21 cellular contexts compared by ENCODE assay signal in genomic region chr1:30697571-30697970, GRCh38. TPM values are rescaled to one million over a fixed set of nuclear protein-coding genes. Genes with fewer than 3 reads are reported as not detected.
DNase-seq lines count a peak whose midpoint lies in the region; ATAC-seq and TF ChIP-seq lines count a peak whose summit lies in the region.
"Had no signal": no experiment of that assay in that cellular context is flagged by ENCODE, and none has a peak within 500 bp of the region (broad histone marks: within the 10 kb centered on the region; RNA-seq: fewer than 3 reads in every experiment).

No MANE protein-coding gene starts in this region.

- H4K8ac ChIP-seq in mesenchymal stem cell (ENCODE audit: low read length): no peak overlapping the region

- no peak overlapping the region for H3K9ac ChIP-seq in mammary epithelial cell (ENCODE audit: insufficient read depth, low read length)
- H3K9ac ChIP-seq in mesenchymal stem cell (ENCODE audit: low read length): peak overlapping the region; percentile 56

- H3K27me3 ChIP-seq in mammary epithelial cell (ENCODE audit: insufficient read depth, low read length): no peaks in the 10 kb centered on the region
- peaks cover 0 to 17% of the 10 kb centered on the region in 2 experiments for H3K27me3 ChIP-seq in mesenchymal stem cell (ENCODE audit: control insufficient read depth in 1 of 2, insufficient read depth in 1 of 2, low read length in 2 of 2)

- dilution Hi-C loops in mammary epithelial cell (cut with HindIII; ENCODE audit: low sequenced_read_pairs): no loop called here

- H3K4me3 Mint-ChIP-seq in MCF 10A (ENCODE audit: unreplicated experiment): no peak overlapping the region
- H3K4me3 Mint-ChIP-seq in type B pancreatic cell: peak overlapping the region; percentile 47
- H3K4me3 Mint-ChIP-seq in Calu3 (ENCODE audit: low read depth, unreplicated experiment): no peak overlapping the region
- H3K4me3 Mint-ChIP-seq: CD4-positive, alpha-beta memory T cell; immature natural killer cell; memory B cell; stimulated activated naive CD8-positive, alpha-beta T cell treated with anti-CD3 and anti-CD28 coated beads, Interleukin-15, amount 100 ng/mL, for 72 hours had no signal

- in situ Hi-C loops in mammary epithelial cell (cut with MboI; ENCODE audit: low sequenced_read_pairs in 2 of 2): no loop called here

- intact Hi-C loops in MCF 10A (cut with micrococcal nuclease) (no loop called here), mammary epithelial cell (cut with micrococcal nuclease) (loop anchor here (5.0 kb wide), 1 partner anchor 175 kb away; no protein-coding TSS in a partner anchor), Calu3 (cut with micrococcal nuclease; ENCODE audit: unreplicated experiment) (no loop called here)

- no peak overlapping the region for H2BK5ac ChIP-seq in mesenchymal stem cell (ENCODE audit: low read depth, low read length, poor library complexity, severe bottlenecking)

- WGBS in mammary epithelial cell (ENCODE audit: low coverage, missing lambda C conversion rate): 73% methylated on average over 7 of the region's 7 CpGs
- WGBS in mesenchymal stem cell: 71% methylated on average over 6 of the region's 7 CpGs

- no peaks in the 10 kb centered on the region for H3K36me3 ChIP-seq in mammary epithelial cell (ENCODE audit: insufficient read depth, low read length)
- H3K36me3 ChIP-seq in mesenchymal stem cell (ENCODE audit: control insufficient read depth in 1 of 2, insufficient read depth in 2 of 2, low read depth in 1 of 2, low read length in 2 of 2): no peaks in the 10 kb centered on the region

- H3K27me3 Mint-ChIP-seq in MCF 10A (ENCODE audit: insufficient read depth, unreplicated experiment) (no peaks in the 10 kb centered on the region), type B pancreatic cell (peaks cover 8% of the 10 kb centered on the region), Calu3 (ENCODE audit: unreplicated experiment) (peaks cover 45% of the 10 kb centered on the region)
- H3K27me3 Mint-ChIP-seq: stimulated activated naive CD8-positive, alpha-beta T cell treated with anti-CD3 and anti-CD28 coated beads, Interleukin-15, amount 100 ng/mL, for 72 hours had no signal

- H2BK12ac ChIP-seq in mesenchymal stem cell (ENCODE audit: low read length in 2 of 2): no peak overlapping the region

- no peak overlapping the region for H2AK5ac ChIP-seq in mesenchymal stem cell (ENCODE audit: low read length, severe bottlenecking)

- H3K4me3 ChIP-seq in mammary epithelial cell (replicated peaks in 1 of 3; ENCODE audit: insufficient read depth in 1 of 3, low read depth in 2 of 3, low read length in 3 of 3) (no peak overlapping the region), mesenchymal stem cell (ENCODE audit: insufficient read depth in 1 of 2, low read depth in 1 of 2, low read length in 2 of 2) (no peak overlapping the region)
- H3K4me3 ChIP-seq: A549 had no signal

- no peaks in the 10 kb centered on the region for H3K79me2 ChIP-seq in mammary epithelial cell (ENCODE audit: insufficient read depth, low read length)

- H3K9me3 Mint-ChIP-seq in MCF 10A (ENCODE audit: unreplicated experiment) (no peaks in the 10 kb centered on the region), type B pancreatic cell (no peaks in the 10 kb centered on the region), Calu3 (ENCODE audit: low read depth, unreplicated experiment) (no peaks in the 10 kb centered on the region)
- H3K9me3 Mint-ChIP-seq: CD4-positive, alpha-beta memory T cell; immature natural killer cell; memory B cell; stimulated activated naive CD8-positive, alpha-beta T cell treated with anti-CD3 and anti-CD28 coated beads, Interleukin-15, amount 100 ng/mL, for 72 hours had no signal

- H3K9me3 ChIP-seq in mammary epithelial cell (replicated peaks; ENCODE audit: insufficient read depth, low read length): no peaks in the 10 kb centered on the region
- no peaks in the 10 kb centered on the region for H3K9me3 ChIP-seq in mesenchymal stem cell (ENCODE audit: control insufficient read depth, low read length)
- H3K9me3 ChIP-seq: A549 had no signal

- H3K23ac ChIP-seq in mesenchymal stem cell (ENCODE audit: low read length in 2 of 2): no peak overlapping the region

- H3K4ac ChIP-seq in mesenchymal stem cell (ENCODE audit: low read depth in 1 of 2, low read length in 2 of 2): no peak overlapping the region

- H3K4me2 ChIP-seq in mammary epithelial cell (ENCODE audit: insufficient read depth, low read depth, low read length): no peak overlapping the region
- no peak overlapping the region for H3K4me2 ChIP-seq in mesenchymal stem cell (ENCODE audit: low read length, poor library complexity, severe bottlenecking)
- H3K4me2 ChIP-seq: A549 had no signal

- no peak overlapping the region for H3K27ac ChIP-seq in mammary epithelial cell (ENCODE audit: insufficient read depth, low read depth, low read length)
- no peak overlapping the region for H3K27ac ChIP-seq in mesenchymal stem cell (ENCODE audit: low read length, poor library complexity, severe bottlenecking)
- H3K27ac ChIP-seq: A549 had no signal

- H4K91ac ChIP-seq in mesenchymal stem cell (ENCODE audit: low read length): no peak overlapping the region

- H2BK120ac ChIP-seq in mesenchymal stem cell (ENCODE audit: low read depth, low read length): no peak overlapping the region

- no TSS peak for BruUV-seq in MCF 10A (replicated peaks; lab: Mats Ljungman, UMichigan)
- no TSS peak for BruUV-seq in mammary epithelial cell (replicated peaks; lab: Mats Ljungman, UMichigan)
- BruUV-seq in Calu3 (replicated peaks; lab: Mats Ljungman, UMichigan): no TSS peak

- H3K4me1 ChIP-seq in mammary epithelial cell (ENCODE audit: insufficient read depth, low read length): peaks cover 12% of the 10 kb centered on the region
- H3K4me1 ChIP-seq in mesenchymal stem cell (ENCODE audit: control insufficient read depth, insufficient read depth, low read depth, low read length): peaks cover 21% of the 10 kb centered on the region

- no peak overlapping the region for H2AFZ ChIP-seq in mammary epithelial cell (ENCODE audit: low read depth, low read length)
- H2AFZ ChIP-seq in mesenchymal stem cell (ENCODE audit: low read depth, low read length): no peak overlapping the region

- H3K14ac ChIP-seq in mesenchymal stem cell (ENCODE audit: low read length in 2 of 2): no peak overlapping the region

- H3K27ac Mint-ChIP-seq in MCF 10A (ENCODE audit: low read depth, unreplicated experiment) (peak overlapping the region; percentile 10), type B pancreatic cell (no peak overlapping the region), Calu3 (ENCODE audit: unreplicated experiment) (no peak overlapping the region)
- H3K27ac Mint-ChIP-seq: CD4-positive, alpha-beta memory T cell; immature natural killer cell; memory B cell; stimulated activated naive CD8-positive, alpha-beta T cell treated with anti-CD3 and anti-CD28 coated beads, Interleukin-15, amount 100 ng/mL, for 72 hours had no signal

- no peak overlapping the region for H3K18ac ChIP-seq in mesenchymal stem cell (ENCODE audit: low read depth in 1 of 2, low read length in 2 of 2)

- DNase-seq in MCF 10A (ENCODE audit: unreplicated experiment): no peak
- DNase-seq in mammary epithelial cell: no peak
- DNase-seq in mesenchymal stem cell: no peak
- no peak for DNase-seq in type B pancreatic cell (ENCODE audit: extremely low spot score, unreplicated experiment)
- no peak for DNase-seq in NCI-H82 (lab: John Stamatoyannopoulos, UW)
- DNase-seq in Calu3: no peak
- DNase-seq in central memory CD4-positive, alpha-beta T cell: no peak
- DNase-seq: activated CD4-positive, alpha-beta T cell treated with anti-CD3 and anti-CD28 coated beads, Interleukin-2, amount 50 U/mL, for 1 hour; activated T-cell treated with anti-CD3 and anti-CD28 coated beads for 4 hours; CD4-positive, alpha-beta memory T cell; DND-41; effector CD8-positive, alpha-beta T cell; immature natural killer cell; NCI-H1417 treated with DMSO at 0.1 percent for 48 hours; RPMI8226; SW 1271 had no signal

- CTCF ChIA-PET in MCF 10A (lab: Yijun Ruan, JAX) (interaction anchor here (0.6 to 1.4 kb wide), 6 partner anchors 10 to 1255 kb away, joined by 3 to 7 read pairs (median 3); no protein-coding TSS in a partner anchor), mammary epithelial cell (lab: Charles Lee; ENCODE audit: low non-redundant PET) (interaction anchor here (0.6 to 0.8 kb wide), 2 partner anchors 317 to 627 kb away, joined by 4 to 5 read pairs; no protein-coding TSS in a partner anchor), Calu3 (lab: Charles Lee) (no interaction called here)

- no peaks in the 10 kb centered on the region for H3K79me1 ChIP-seq in mesenchymal stem cell (replicated peaks; ENCODE audit: low read length, poor library complexity, severe bottlenecking)

- TF ChIP-seq CTCF in MCF 10A (IDR thresholded peaks at IDR 0.05; ENCODE audit: unreplicated experiment) (no peak), mammary epithelial cell (conservative IDR thresholded peaks at IDR 0.05 in 1 of 2, IDR thresholded peaks at IDR 0.05 in 1 of 2; ENCODE audit: extremely low read depth in 1 of 2, insufficient read depth in 1 of 2, low read depth in 1 of 2, low read length in 2 of 2) (no peak), type B pancreatic cell (conservative IDR thresholded peaks at IDR 0.05) (no peak), Calu3 (IDR thresholded peaks at IDR 0.05; ENCODE audit: unreplicated experiment) (no peak)

- H3K4me1 Mint-ChIP-seq in MCF 10A (ENCODE audit: insufficient read depth, unreplicated experiment) (no peaks in the 10 kb centered on the region), type B pancreatic cell (ENCODE audit: unreplicated experiment) (no peaks in the 10 kb centered on the region), Calu3 (ENCODE audit: low read depth, unreplicated experiment) (no peaks in the 10 kb centered on the region)
- H3K4me1 Mint-ChIP-seq: CD4-positive, alpha-beta memory T cell; immature natural killer cell had no signal

- peak; percentile 76 for ATAC-seq in HG02870 (IDR thresholded peaks at IDR 0.05; ENCODE audit: unreplicated experiment)
- ATAC-seq: A549; stimulated activated naive CD8-positive, alpha-beta T cell treated with anti-CD3 and anti-CD28 coated beads, Interleukin-15, amount 100 ng/mL, for 72 hours had no signal

- no peaks in the 10 kb centered on the region for H4K20me1 ChIP-seq in mammary epithelial cell (ENCODE audit: insufficient read depth, low read length)

- POLR2A ChIA-PET in MCF 10A (lab: Yijun Ruan, JAX): interaction anchor here (0.6 kb wide), 1 partner anchor 778 kb away, joined by 3 read pairs; no protein-coding TSS in a partner anchor

- no peak overlapping the region for H2BK15ac ChIP-seq in mesenchymal stem cell (ENCODE audit: low read depth, poor library complexity, severe bottlenecking)

- H3K36me3 Mint-ChIP-seq in MCF 10A (ENCODE audit: insufficient read depth, unreplicated experiment) (no peaks in the 10 kb centered on the region), type B pancreatic cell (no peaks in the 10 kb centered on the region), Calu3 (ENCODE audit: insufficient read depth, unreplicated experiment) (no peaks in the 10 kb centered on the region)
- H3K36me3 Mint-ChIP-seq: CD4-positive, alpha-beta memory T cell had no signal

RNA-seq across cellular contexts. Expression of gene MATN1, which starts 25.8 kb away (rescaled TPM):
- total RNA-seq in MCF 10A (2022) (0.32 and 0.47 TPM in 2 replicates), mammary epithelial cell (not detected), type B pancreatic cell (ENCODE audit: low replicate concordance) (0.24 and 0.40 TPM in 2 replicates), Calu3 (2022) (not detected in 2 replicates)
- polyA plus RNA-seq in mammary epithelial cell: 0.05 TPM
- polyA minus RNA-seq in mammary epithelial cell: not detected
- 0.03 TPM for polyA plus RNA-seq in mesenchymal stem cell (2013, experiment 1 of 2)
- polyA plus RNA-seq in mesenchymal stem cell (2013, experiment 2 of 2): 0.04 TPM
- total RNA-seq: ureter had no signal
- polyA plus RNA-seq: immature natural killer cell had no signal
